24 cellular contexts compared by ENCODE assay signal in the genomic region with DNA sequence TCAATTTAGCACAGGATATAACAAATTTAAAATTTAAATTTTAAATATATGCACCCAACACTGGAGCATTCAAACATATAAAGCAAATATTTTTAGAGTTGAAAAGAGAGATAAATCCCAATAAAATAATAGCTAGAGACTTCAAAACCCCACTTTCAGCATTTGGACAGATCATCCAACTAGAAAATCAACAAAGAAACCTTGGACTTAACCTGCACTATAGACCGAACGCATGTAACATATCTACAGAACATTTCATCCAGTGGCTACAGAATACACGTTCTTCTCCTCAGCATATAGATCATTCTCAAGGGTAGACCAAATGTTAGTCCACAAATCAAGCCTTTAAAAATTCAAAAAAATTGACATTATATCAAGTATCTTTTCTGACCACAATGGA.
A peak's percentile ranks its signal among the peaks of the same experiment; 100 is the strongest.
DNase-seq lines count a peak whose midpoint lies in the region; ATAC-seq and TF ChIP-seq lines count a peak whose summit lies in the region.
"Had no signal": no experiment of that assay in that cellular context is flagged by ENCODE, and none has a peak within 500 bp of the region (broad histone marks: within the 10 kb centered on the region; RNA-seq: fewer than 3 reads in every experiment).

No MANE protein-coding gene starts in this region.

- H3K4me3 ChIP-seq in HCT116 (replicated peaks in 1 of 2; ENCODE audit: low read depth in 1 of 2, low read length in 2 of 2) (no peak overlapping the region), mesendoderm (ENCODE audit: low read length) (no peak overlapping the region)
- H3K4me3 ChIP-seq: HAP-1, SK-N-MC had no signal

- H3K79me2 ChIP-seq in HCT116 (ENCODE audit: insufficient read depth, low read length) (no peaks in the 10 kb centered on the region), mesendoderm (ENCODE audit: control insufficient read depth, insufficient read depth, low read length) (no peaks in the 10 kb centered on the region)

- no peak for TF ChIP-seq POLR2A in HCT116 (IDR thresholded peaks at IDR 0.05; ENCODE audit: borderline replicate concordance, extremely low read depth, insufficient read depth, insufficient read length)

- H3K23ac ChIP-seq in mesendoderm (ENCODE audit: low read length), result no peak overlapping the region

- no peak for ATAC-seq in HCT116
- no peak for ATAC-seq in foreskin keratinocyte
- ATAC-seq in activated naive CD4-positive, alpha-beta T cell treated with anti-CD3 and anti-CD28 coated beads, Interleukin-2, amount 50 U/mL, for 72 hours, result no peak

- H3K4me2 ChIP-seq in HCT116 (ENCODE audit: low read length) (no peak overlapping the region), mesendoderm (ENCODE audit: low read length) (no peak overlapping the region)

- no peak overlapping the region for H4K8ac ChIP-seq in mesendoderm (ENCODE audit: low read depth, low read length)

- no peaks in the 10 kb centered on the region for H3K4me1 ChIP-seq in HCT116 (ENCODE audit: control insufficient read depth in 1 of 2, insufficient read depth in 2 of 2, low read length in 2 of 2)
- no peaks in the 10 kb centered on the region for H3K4me1 ChIP-seq in foreskin keratinocyte
- H3K4me1 ChIP-seq in mesendoderm (ENCODE audit: control insufficient read depth, low read depth, low read length), result no peaks in the 10 kb centered on the region
- H3K4me1 ChIP-seq: BE2C, HAP-1 had no signal

- no peak overlapping the region for H2AFZ ChIP-seq in HCT116 (ENCODE audit: low read depth, low read length, poor library complexity, severe bottlenecking)

- no peak overlapping the region for H3K18ac ChIP-seq in mesendoderm (ENCODE audit: low read length)

- no CpG with 5 or more reads among the region's 3 CpGs for WGBS in mesendoderm (ENCODE audit: extremely low coverage, insufficient coverage, low lambda C conversion rate)

- intact Hi-C loops in HCT116 (cut with micrococcal nuclease), result no loop called here

- no peaks in the 10 kb centered on the region for H4K20me1 ChIP-seq in HCT116 (ENCODE audit: insufficient read depth)

- TF ChIP-seq CTCF in HCT116 (IDR thresholded peaks at IDR 0.05 in 2 of 3, conservative IDR thresholded peaks at IDR 0.05 in 1 of 3; ENCODE audit: borderline replicate concordance in 1 of 3, insufficient read depth in 1 of 3, low read depth in 2 of 3, low read length in 2 of 3) (no peak), foreskin keratinocyte (conservative IDR thresholded peaks at IDR 0.05) (no peak)

- H2AK5ac ChIP-seq in mesendoderm (ENCODE audit: low read length), result no peak overlapping the region

- no peak overlapping the region for H2BK5ac ChIP-seq in mesendoderm (ENCODE audit: low read length)

- no peaks in the 10 kb centered on the region for H3K79me1 ChIP-seq in mesendoderm (ENCODE audit: low read length)

- no peaks in the 10 kb centered on the region for H3K9me2 ChIP-seq in HCT116 (ENCODE audit: insufficient read depth)

- no peak overlapping the region for H3K27ac ChIP-seq in HCT116 (ENCODE audit: low read depth, low read length)
- H3K27ac ChIP-seq in foreskin keratinocyte, result no peak overlapping the region
- H3K27ac ChIP-seq in mesendoderm (ENCODE audit: low read depth, low read length), result no peak overlapping the region
- H3K27ac ChIP-seq: SK-N-MC had no signal

- DNase-seq in HCT116 (ENCODE audit: low read depth, low spot score) (no peak), dermis blood vessel endothelial cell (peak; percentile 5), ureter (ENCODE audit: low spot score) (no peak), foreskin keratinocyte (no peak), mesendoderm (no peak)
- no peak for DNase-seq in activated naive CD4-positive, alpha-beta T cell treated with anti-CD3 and anti-CD28 coated beads, Interleukin-2, amount 50 U/mL, for 72 hours (ENCODE audit: low spot score in 2 of 2)
- DNase-seq: BE2C; Calu3; CD8-positive, alpha-beta memory T cell; DMS153; DND-41; Karpas-422; NCI-H1092; NCI-H1417 treated with DMSO at 0.1 percent for 48 hours; NCI-H1694 treated with DMSO at 0.1 percent for 48 hours; NCI-H2081; NCI-H2227 treated with DMSO at 0.1 percent for 48 hours; NCI-H526 treated with DMSO at 0.1 percent for 48 hours; SIG-M5 had no signal

- no peak overlapping the region for H4K5ac ChIP-seq in mesendoderm (ENCODE audit: low read length)

- no peaks in the 10 kb centered on the region for H3K9me3 Mint-ChIP-seq in activated naive CD4-positive, alpha-beta T cell treated with anti-CD3 and anti-CD28 coated beads, Interleukin-2, amount 50 U/mL, for 72 hours

- no peak for TF ChIP-seq RAD21 in HCT116 (IDR thresholded peaks at IDR 0.05; ENCODE audit: low read depth)

- no peak overlapping the region for H3K27ac Mint-ChIP-seq in activated naive CD4-positive, alpha-beta T cell treated with anti-CD3 and anti-CD28 coated beads, Interleukin-2, amount 50 U/mL, for 72 hours
- H3K27ac Mint-ChIP-seq: CD14-positive monocyte; CD8-positive, alpha-beta memory T cell; IgD-negative memory B cell had no signal

- no peaks in the 10 kb centered on the region for H3K9me3 ChIP-seq in HCT116 (ENCODE audit: control insufficient read depth in 1 of 2, insufficient read depth in 1 of 2, low read depth in 1 of 2, low read length in 2 of 2)
- H3K9me3 ChIP-seq: BE2C, HAP-1 had no signal

- no peaks in the 10 kb centered on the region for H3K36me3 ChIP-seq in HCT116 (ENCODE audit: control insufficient read depth in 1 of 2, insufficient read depth in 2 of 2, low read length in 2 of 2)
- no peaks in the 10 kb centered on the region for H3K36me3 ChIP-seq in mesendoderm (ENCODE audit: control insufficient read depth, insufficient read depth, low read length)
- H3K36me3 ChIP-seq: BE2C, HAP-1 had no signal

- POLR2A ChIA-PET in HCT116 (lab: Charles Lee), result no interaction called here

- BruUV-seq in HCT116 (replicated peaks; lab: Mats Ljungman, UMichigan), result no TSS peak

- CTCF ChIA-PET in HCT116 (lab: Charles Lee), result no interaction called here

- H3K9ac ChIP-seq in HCT116 (ENCODE audit: low read length), result no peak overlapping the region
- H3K9ac ChIP-seq in mesendoderm (ENCODE audit: low read length), result no peak overlapping the region

- no peak overlapping the region for H3K56ac ChIP-seq in mesendoderm (ENCODE audit: low read length)

- H3K4ac ChIP-seq in mesendoderm (ENCODE audit: low read depth, low read length), result no peak overlapping the region

- H3K27me3 ChIP-seq in HCT116 (ENCODE audit: insufficient read depth, low read length) (no peaks in the 10 kb centered on the region), foreskin keratinocyte (no peaks in the 10 kb centered on the region), mesendoderm (ENCODE audit: insufficient read depth, low read length, poor library complexity) (no peaks in the 10 kb centered on the region)
- H3K27me3 ChIP-seq: BE2C had no signal

- H2BK120ac ChIP-seq in mesendoderm (ENCODE audit: low read depth, low read length), result no peak overlapping the region

- no peaks in the 10 kb centered on the region for H3K36me3 Mint-ChIP-seq in activated naive CD4-positive, alpha-beta T cell treated with anti-CD3 and anti-CD28 coated beads, Interleukin-2, amount 50 U/mL, for 72 hours
- H3K36me3 Mint-ChIP-seq: CD14-positive monocyte, IgD-negative memory B cell had no signal

- no peak overlapping the region for H2BK15ac ChIP-seq in mesendoderm (replicated peaks; ENCODE audit: low read depth)

- RAD21 ChIA-PET in HCT116 (lab: Charles Lee; ENCODE audit: low non-redundant PET in 1 of 2, low total read pairs in 2 of 2, uncharacterized antibody in 2 of 2, unreplicated experiment in 2 of 2), result no interaction called here

TF ChIP-seq in HCT116, 20 proteins besides CTCF, POLR2A, EP300 and RAD21 (continues in another document):
- TF ChIP-seq EZH2 (IDR thresholded peaks at IDR 0.05) (no peak), CBX3 (IDR thresholded peaks at IDR 0.05; ENCODE audit: low read depth) (no peak)
- TF ChIP-seq, protein P1, sequence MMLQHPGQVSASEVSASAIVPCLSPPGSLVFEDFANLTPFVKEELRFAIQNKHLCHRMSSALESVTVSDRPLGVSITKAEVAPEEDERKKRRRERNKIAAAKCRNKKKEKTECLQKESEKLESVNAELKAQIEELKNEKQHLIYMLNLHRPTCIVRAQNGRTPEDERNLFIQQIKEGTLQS (IDR thresholded peaks at IDR 0.05), result no peak

TF ChIP-seq in PFSK-1, 5 proteins besides CTCF, POLR2A, EP300 and RAD21:
- TF ChIP-seq POLR2AphosphoS5 (IDR thresholded peaks at IDR 0.05; ENCODE audit: low read depth, low read length), result no peak
- TF ChIP-seq, protein P2, sequence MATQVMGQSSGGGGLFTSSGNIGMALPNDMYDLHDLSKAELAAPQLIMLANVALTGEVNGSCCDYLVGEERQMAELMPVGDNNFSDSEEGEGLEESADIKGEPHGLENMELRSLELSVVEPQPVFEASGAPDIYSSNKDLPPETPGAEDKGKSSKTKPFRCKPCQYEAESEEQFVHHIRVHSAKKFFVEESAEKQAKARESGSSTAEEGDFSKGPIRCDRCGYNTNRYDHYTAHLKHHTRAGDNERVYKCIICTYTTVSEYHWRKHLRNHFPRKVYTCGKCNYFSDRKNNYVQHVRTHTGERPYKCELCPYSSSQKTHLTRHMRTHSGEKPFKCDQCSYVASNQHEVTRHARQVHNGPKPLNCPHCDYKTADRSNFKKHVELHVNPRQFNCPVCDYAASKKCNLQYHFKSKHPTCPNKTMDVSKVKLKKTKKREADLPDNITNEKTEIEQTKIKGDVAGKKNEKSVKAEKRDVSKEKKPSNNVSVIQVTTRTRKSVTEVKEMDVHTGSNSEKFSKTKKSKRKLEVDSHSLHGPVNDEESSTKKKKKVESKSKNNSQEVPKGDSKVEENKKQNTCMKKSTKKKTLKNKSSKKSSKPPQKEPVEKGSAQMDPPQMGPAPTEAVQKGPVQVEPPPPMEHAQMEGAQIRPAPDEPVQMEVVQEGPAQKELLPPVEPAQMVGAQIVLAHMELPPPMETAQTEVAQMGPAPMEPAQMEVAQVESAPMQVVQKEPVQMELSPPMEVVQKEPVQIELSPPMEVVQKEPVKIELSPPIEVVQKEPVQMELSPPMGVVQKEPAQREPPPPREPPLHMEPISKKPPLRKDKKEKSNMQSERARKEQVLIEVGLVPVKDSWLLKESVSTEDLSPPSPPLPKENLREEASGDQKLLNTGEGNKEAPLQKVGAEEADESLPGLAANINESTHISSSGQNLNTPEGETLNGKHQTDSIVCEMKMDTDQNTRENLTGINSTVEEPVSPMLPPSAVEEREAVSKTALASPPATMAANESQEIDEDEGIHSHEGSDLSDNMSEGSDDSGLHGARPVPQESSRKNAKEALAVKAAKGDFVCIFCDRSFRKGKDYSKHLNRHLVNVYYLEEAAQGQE (IDR thresholded peaks at IDR 0.05; ENCODE audit: insufficient read depth in 1 of 2, low read depth in 2 of 2, low read length in 2 of 2), result peak; percentile 45 to 82; a peak in 3 of 4 replicates
- no peak for TF ChIP-seq FOXP2 (optimal IDR thresholded peaks at IDR 0.05; ENCODE audit: borderline replicate concordance, extremely low read depth, extremely low read length, insufficient read depth)
- TF ChIP-seq TAF1 (IDR thresholded peaks at IDR 0.05; ENCODE audit: borderline replicate concordance, insufficient read depth, low read length), result no peak
- no peak for TF ChIP-seq SIN3A (IDR thresholded peaks at IDR 0.05; ENCODE audit: borderline replicate concordance, insufficient read depth, low read length)
